In the genomic region with DNA sequence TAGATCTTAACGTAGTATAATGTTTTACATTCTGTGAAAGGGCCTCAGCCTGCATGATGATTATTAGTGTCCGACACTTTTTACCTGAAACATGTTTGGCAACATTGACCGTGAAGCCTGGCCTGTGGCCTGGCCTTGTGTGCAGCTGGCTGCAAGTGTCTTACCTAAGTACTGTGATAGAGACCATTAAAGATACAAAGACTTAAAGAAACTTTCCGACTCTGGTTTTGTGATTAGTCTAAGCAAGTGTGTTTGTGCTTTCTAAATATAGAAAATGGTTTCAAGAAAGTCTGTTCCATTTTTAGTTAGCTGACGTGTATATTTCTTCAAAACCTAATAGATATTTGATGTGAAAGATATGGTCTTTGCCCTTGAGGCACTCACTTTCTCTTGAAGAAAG, we compare ENCODE assay signal across 19 cellular contexts.
DNase-seq lines count a peak whose midpoint lies in the region; ATAC-seq lines count a peak whose summit lies in the region.
"Had no signal": no experiment of that assay in that cellular context is flagged by ENCODE, and none has a peak within 500 bp of the region (broad histone marks: within the 10 kb centered on the region; RNA-seq: fewer than 3 reads in every experiment).

No MANE protein-coding gene starts in this region.

- peaks cover 41% of the 10 kb centered on the region for H3K4me1 ChIP-seq in BLaER1
- H3K4me1 ChIP-seq: ascending aorta had no signal

- H3K4me3 ChIP-seq in BLaER1 = no peak overlapping the region
- H3K4me3 ChIP-seq: ascending aorta, spleen had no signal

- H3K27ac ChIP-seq in BLaER1 = no peak overlapping the region
- H3K27ac ChIP-seq: ascending aorta, epithelial cell of prostate, spleen had no signal

- DNase-seq in HuH-7 (ENCODE audit: low spot score) (no peak), activated gamma-delta T cell treated with Interleukin-2 at 50 U/mL for 16 hours (no peak), NAMALWA (ENCODE audit: low spot score) (no peak)
- no peak for DNase-seq in effector CD8-positive, alpha-beta T cell (lab: John Stamatoyannopoulos, UW)
- DNase-seq: CD4-positive, alpha-beta T cell; EL; mammary epithelial cell; natural killer cell; NCI-H82; RPMI8226; spleen; T-helper 1 cell had no signal

- peak overlapping the region; percentile 33 for H3K4me2 ChIP-seq in BLaER1

- H3K27me3 ChIP-seq in BLaER1 = no peaks in the 10 kb centered on the region
- H3K27me3 ChIP-seq: ascending aorta, spleen had no signal

- H3K9me3 ChIP-seq in BLaER1 = peaks cover 4% of the 10 kb centered on the region; the same call in 1 of the 2 replicates
- H3K9me3 ChIP-seq: ascending aorta, spleen had no signal

- no peaks in the 10 kb centered on the region for H4K20me1 ChIP-seq in BLaER1

- H3K36me3 ChIP-seq in BLaER1 = no peaks in the 10 kb centered on the region
- H3K36me3 ChIP-seq: ascending aorta, spleen had no signal

- ATAC-seq in GM19328 (IDR thresholded peaks at IDR 0.05; ENCODE audit: unreplicated experiment) (peak; percentile 62), HG02840 (IDR thresholded peaks at IDR 0.05; ENCODE audit: low FRiP score, unreplicated experiment) (peak; percentile 51), HG03469 (IDR thresholded peaks at IDR 0.05; ENCODE audit: unreplicated experiment) (peak; percentile 54)
- ATAC-seq: natural killer cell, WTC11 had no signal

- H3K9ac ChIP-seq in BLaER1 = no peak overlapping the region
